8 cellular contexts compared by ENCODE assay signal in the genomic region with DNA sequence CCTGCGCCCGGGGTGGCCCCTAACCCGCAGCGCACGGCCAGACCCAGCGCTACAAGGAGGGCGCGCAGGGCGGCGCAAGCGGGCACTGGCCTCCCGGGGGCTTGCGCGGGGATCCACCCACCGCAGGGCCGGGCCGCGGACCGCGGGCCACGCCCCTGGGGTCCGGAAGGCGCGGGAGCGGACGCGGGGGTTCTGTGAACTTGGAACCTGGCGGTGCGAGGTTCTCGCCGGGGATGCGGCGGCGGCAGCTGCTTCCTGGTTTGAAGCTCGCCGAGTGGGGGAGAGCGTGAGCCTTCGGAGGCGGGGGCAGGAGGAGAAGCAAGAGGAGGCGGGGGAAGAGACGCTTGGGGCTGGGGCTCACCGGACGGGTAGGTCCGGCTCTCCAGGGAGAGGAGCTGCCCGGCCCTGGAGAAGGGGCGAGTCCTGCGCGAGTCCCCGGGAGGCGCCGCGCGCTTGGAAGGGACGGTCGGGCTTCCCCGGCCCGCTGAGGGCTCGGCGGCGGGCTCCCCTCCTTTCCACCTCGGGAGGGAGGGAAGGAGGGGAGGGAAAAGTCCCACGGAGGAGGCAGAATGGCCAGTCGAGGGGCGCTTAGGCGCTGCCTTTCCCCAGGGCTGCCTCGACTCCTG. TPM values are rescaled to one million over a fixed set of nuclear protein-coding genes. Genes with fewer than 3 reads are reported as not detected.
DNase-seq lines count a peak whose midpoint lies in the region; ATAC-seq, FAIRE-seq and TF ChIP-seq lines count a peak whose summit lies in the region.

A gene (plus strand): TSS at position 195 of the 626 bp plus-strand sequence. CDS start 523 bp downstream, outside the sequence.

- peaks cover 28% of the 10 kb centered on the region for H3K27me3 ChIP-seq in HAP-1 (ENCODE audit: low read depth)
- peaks cover 0 to 17% of the 10 kb centered on the region in 2 experiments; a peak in 2 of 5 replicates for H3K27me3 ChIP-seq in HepG2 (ENCODE audit: control insufficient read depth in 1 of 2, insufficient read depth in 2 of 2, low read length in 2 of 2)

- H3K4me2 ChIP-seq in HepG2 (ENCODE audit: low read depth, low read length), result peak within 1 kb of the TSS; percentile 71

- peaks cover 3% of the 10 kb centered on the region; the same call in 1 of the 2 replicates for H3K4me1 ChIP-seq in HAP-1
- H3K4me1 ChIP-seq in HepG2 (ENCODE audit: insufficient read depth, low read length), result no peaks in the 10 kb centered on the region

- no peaks in the 10 kb centered on the region for H4K20me1 ChIP-seq in HepG2 (ENCODE audit: insufficient read depth, low read length)

- CTCF ChIA-PET in HepG2 (lab: Yijun Ruan, JAX; ENCODE audit: low intra/inter-chr PET ratio, low total read pairs), result no interaction called here

- TF ChIP-seq CTCF in coronary artery (IDR thresholded peaks at IDR 0.05) (no peak), HepG2 (CRISPR knock-in tag; IDR thresholded peaks at IDR 0.05) (peak; percentile 51)

- intact Hi-C loops in HepG2 (cut with micrococcal nuclease; ENCODE audit: unreplicated experiment), result no loop called here

- H2AFZ ChIP-seq in HepG2 (ENCODE audit: low read length), result no peak within 1 kb of the TSS

- in situ Hi-C loops in HAP-1 (cut with MboI; ENCODE audit: low sequenced_read_pairs) (no loop called here), HepG2 (cut with HindIII; ENCODE audit: extremely low pct_ligation_motif_present, low pct_unique_long_range_greater_than_20kb) (no loop called here)

- no TSS peak for BruUV-seq in HepG2 (replicated peaks; lab: Mats Ljungman, UMichigan)

- POLR2A ChIA-PET in HepG2 (lab: Yijun Ruan, JAX), result no interaction called here

- ATAC-seq in HepG2, result peak; percentile 86

- H3K27ac ChIP-seq in coronary artery, result peak within 1 kb of the TSS; percentile 39 to 77
- H3K27ac ChIP-seq in HepG2 (ENCODE audit: extremely low read length, insufficient read depth, low read length), result no peak within 1 kb of the TSS

- no peak for FAIRE-seq in HepG2 (lab: Jason Lieb, UNC)

- H3K9me3 ChIP-seq in HAP-1, result no peaks in the 10 kb centered on the region
- H3K9me3 ChIP-seq in HepG2 (ENCODE audit: low read length), result no peaks in the 10 kb centered on the region

- 0 out of 2 replicates have a peak within 1 kb of the TSS, but pooled peaks have one; percentile 8 for H3K9ac ChIP-seq in HepG2 (ENCODE audit: insufficient read depth, low read depth, low read length)

- no peak for TF ChIP-seq POLR2A in HepG2 (IDR thresholded peaks at IDR 0.05; ENCODE audit: insufficient read depth in 1 of 2, low read depth in 2 of 2, low read length in 2 of 2)

- DNase-seq in DMS53 (lab: John Stamatoyannopoulos, UW) (peak; percentile 89), HAP-1 (ENCODE audit: low spot score in 2 of 2) (peak; percentile 8 to 69), NCI-H2029 (lab: John Stamatoyannopoulos, UW) (peak; percentile 96), coronary artery (ENCODE audit: low spot score) (no peak), HepG2 (ENCODE audit: low spot score) (peak; percentile 11), kidney glomerular epithelial cell (lab: John Stamatoyannopoulos, UW) (no peak)
- peak; percentile 68 to 72 for DNase-seq in activated CD4-positive, alpha-beta T cell treated with anti-CD3 and anti-CD28 coated beads for 24 hours (ENCODE audit: low read depth in 2 of 2)
- DNase-seq in stimulated activated CD4-positive, alpha-beta T cell treated with anti-CD3 and anti-CD28 coated beads, Interleukin-4, amount 100 ng/mL, for 1 hour, result peak; percentile 83

- H3K79me2 ChIP-seq in HepG2 (ENCODE audit: insufficient read depth, low read length), result no peaks in the 10 kb centered on the region

- H3K4me3 ChIP-seq in HAP-1 (peak within 1 kb of the TSS; percentile 31), coronary artery (peak within 1 kb of the TSS; percentile 78), HepG2 (replicated peaks in 1 of 3; ENCODE audit: insufficient read depth in 1 of 3, low read depth in 2 of 3, low read length in 3 of 3) (peak within 1 kb of the TSS; percentile 40 to 69 (median 50); a peak in 4 of 6 replicates)

- TF ChIP-seq RAD21 in HepG2 (CRISPR knock-in tag; IDR thresholded peaks at IDR 0.05), result no peak

- no peak for TF ChIP-seq EP300 in HepG2 (IDR thresholded peaks at IDR 0.05; ENCODE audit: low read depth in 2 of 2, low read length in 2 of 2)
- no peak for TF ChIP-seq EP300 in HepG2 (CRISPR knock-in tag; IDR thresholded peaks at IDR 0.05; ENCODE audit: borderline replicate concordance)

- WGBS in HepG2 (ENCODE audit: low lambda C conversion rate), result 5% methylated on average over 15 of the region's 66 CpGs

- H3K36me3 ChIP-seq in HAP-1 (replicated peaks) (no peaks in the 10 kb centered on the region), HepG2 (replicated peaks in 1 of 2; ENCODE audit: control insufficient read depth in 1 of 2, insufficient read depth in 2 of 2, low read length in 2 of 2) (no peaks in the 10 kb centered on the region)

TF ChIP-seq in HepG2, 621 proteins besides CTCF, POLR2A, EP300 and RAD21 (continues in another document):
- TF ChIP-seq, protein P1, sequence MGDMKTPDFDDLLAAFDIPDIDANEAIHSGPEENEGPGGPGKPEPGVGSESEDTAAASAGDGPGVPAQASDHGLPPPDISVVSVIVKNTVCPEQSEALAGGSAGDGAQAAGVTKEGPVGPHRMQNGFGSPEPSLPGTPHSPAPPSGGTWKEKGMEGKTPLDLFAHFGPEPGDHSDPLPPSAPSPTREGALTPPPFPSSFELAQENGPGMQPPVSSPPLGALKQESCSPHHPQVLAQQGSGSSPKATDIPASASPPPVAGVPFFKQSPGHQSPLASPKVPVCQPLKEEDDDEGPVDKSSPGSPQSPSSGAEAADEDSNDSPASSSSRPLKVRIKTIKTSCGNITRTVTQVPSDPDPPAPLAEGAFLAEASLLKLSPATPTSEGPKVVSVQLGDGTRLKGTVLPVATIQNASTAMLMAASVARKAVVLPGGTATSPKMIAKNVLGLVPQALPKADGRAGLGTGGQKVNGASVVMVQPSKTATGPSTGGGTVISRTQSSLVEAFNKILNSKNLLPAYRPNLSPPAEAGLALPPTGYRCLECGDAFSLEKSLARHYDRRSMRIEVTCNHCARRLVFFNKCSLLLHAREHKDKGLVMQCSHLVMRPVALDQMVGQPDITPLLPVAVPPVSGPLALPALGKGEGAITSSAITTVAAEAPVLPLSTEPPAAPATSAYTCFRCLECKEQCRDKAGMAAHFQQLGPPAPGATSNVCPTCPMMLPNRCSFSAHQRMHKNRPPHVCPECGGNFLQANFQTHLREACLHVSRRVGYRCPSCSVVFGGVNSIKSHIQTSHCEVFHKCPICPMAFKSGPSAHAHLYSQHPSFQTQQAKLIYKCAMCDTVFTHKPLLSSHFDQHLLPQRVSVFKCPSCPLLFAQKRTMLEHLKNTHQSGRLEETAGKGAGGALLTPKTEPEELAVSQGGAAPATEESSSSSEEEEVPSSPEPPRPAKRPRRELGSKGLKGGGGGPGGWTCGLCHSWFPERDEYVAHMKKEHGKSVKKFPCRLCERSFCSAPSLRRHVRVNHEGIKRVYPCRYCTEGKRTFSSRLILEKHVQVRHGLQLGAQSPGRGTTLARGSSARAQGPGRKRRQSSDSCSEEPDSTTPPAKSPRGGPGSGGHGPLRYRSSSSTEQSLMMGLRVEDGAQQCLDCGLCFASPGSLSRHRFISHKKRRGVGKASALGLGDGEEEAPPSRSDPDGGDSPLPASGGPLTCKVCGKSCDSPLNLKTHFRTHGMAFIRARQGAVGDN (CRISPR knock-in tag; IDR thresholded peaks at IDR 0.05), result peak; percentile 68
- no peak for TF ChIP-seq THAP11 (CRISPR knock-in tag; IDR thresholded peaks at IDR 0.05)
- TF ChIP-seq ISL2 (CRISPR knock-in tag; IDR thresholded peaks at IDR 0.05), result no peak
- no peak for TF ChIP-seq SOX13 (IDR thresholded peaks at IDR 0.05)
- TF ChIP-seq SOX13 (CRISPR knock-in tag; conservative IDR thresholded peaks at IDR 0.05 in 1 of 2, IDR thresholded peaks at IDR 0.05 in 1 of 2), result 0 out of 4 replicates have a peak, but pooled peaks of 1 of the 2 experiments have one; percentile 5
- peak; percentile 45; the same call in 1 of the 2 replicates for TF ChIP-seq SALL1 (CRISPR knock-in tag; IDR thresholded peaks at IDR 0.05)
- no peak for TF ChIP-seq LCORL (IDR thresholded peaks at IDR 0.05)
- TF ChIP-seq LCORL (CRISPR knock-in tag; IDR thresholded peaks at IDR 0.05), result no peak
- peak; percentile 23; the same call in 1 of the 2 replicates for TF ChIP-seq TBX2 (CRISPR knock-in tag; IDR thresholded peaks at IDR 0.05; ENCODE audit: borderline replicate concordance)
- TF ChIP-seq ATF7-NPFF (CRISPR knock-in tag; IDR thresholded peaks at IDR 0.05; ENCODE audit: low read depth), result peak; percentile 29; the same call in 1 of the 2 replicates
- TF ChIP-seq ZNF431 (CRISPR knock-in tag; IDR thresholded peaks at IDR 0.05; ENCODE audit: borderline replicate concordance, low read depth), result 0 out of 2 replicates have a peak, but pooled peaks have one; percentile 23
- peak; percentile 21; the same call in 1 of the 2 replicates for TF ChIP-seq KDM2A (CRISPR knock-in tag; IDR thresholded peaks at IDR 0.05; ENCODE audit: borderline replicate concordance, low read depth)
- TF ChIP-seq NFATC3 (CRISPR knock-in tag; IDR thresholded peaks at IDR 0.05), result no peak
- TF ChIP-seq ZNF777 (CRISPR knock-in tag; IDR thresholded peaks at IDR 0.05), result peak; percentile 89

RNA-seq across cellular contexts. Expression of the gene that starts here (rescaled TPM):
- 1.3 and 1.9 TPM in 2 replicates for total RNA-seq in HepG2 (2016; rRNA removed; fragmentation: Illumina TruSeq; extraction: Trizol)
- total RNA-seq in HepG2 (2016; cell fraction: cytosol; rRNA removed; fragmentation: Illumina TruSeq; extraction: Trizol; ENCODE audit: low read depth), result 0.40 and 0.44 TPM in 2 replicates
- total RNA-seq in HepG2 (2016; cell fraction: insoluble cytoplasmic fraction; rRNA removed; fragmentation: Illumina TruSeq; extraction: Trizol), result 1.0 and 1.8 TPM in 2 replicates
- 0.93 and 1.4 TPM in 2 replicates for total RNA-seq in HepG2 (2016; cell fraction: membrane; rRNA removed; fragmentation: Illumina TruSeq; extraction: Trizol)
- total RNA-seq in HepG2 (2016; cell fraction: nucleus; rRNA removed; fragmentation: Illumina TruSeq; extraction: Trizol), result 2.2 and 3.9 TPM in 2 replicates
- polyA plus RNA-seq in HepG2 (2011; rRNA removed), result 0.47 and 0.48 TPM in 2 replicates
- 0.31 and 0.72 TPM in 2 replicates for polyA plus RNA-seq in HepG2 (2011; cell fraction: cytosol; rRNA removed)
- 0.48 and 0.74 TPM in 2 replicates for polyA plus RNA-seq in HepG2 (2011; cell fraction: nucleus; rRNA removed)
- 0.24 and 1.3 TPM in 2 replicates for polyA plus RNA-seq in HepG2 (2012)
- polyA plus RNA-seq in HepG2 (2016; cell fraction: cytosol; fragmentation: Illumina TruSeq; extraction: Trizol; ENCODE audit: low read depth), result 0.06 and 0.10 TPM in 2 replicates
- polyA plus RNA-seq in HepG2 (2016; cell fraction: insoluble cytoplasmic fraction; fragmentation: Illumina TruSeq; extraction: Trizol; ENCODE audit: low read depth), result 0.99 and 1.9 TPM in 2 replicates
- polyA plus RNA-seq in HepG2 (2016; cell fraction: membrane; fragmentation: Illumina TruSeq; extraction: Trizol; ENCODE audit: low read depth), result 0.19 and 0.48 TPM in 2 replicates
- 0.91 and 1.4 TPM in 2 replicates for polyA plus RNA-seq in HepG2 (2016; cell fraction: nucleus; fragmentation: Illumina TruSeq; extraction: Trizol; ENCODE audit: insufficient read depth, low read depth)
- 1.9 and 3.2 TPM in 2 replicates for polyA minus RNA-seq in HepG2 (2011; rRNA and poly(A)+ RNA removed; ENCODE audit: low replicate concordance)
- polyA minus RNA-seq in HepG2 (2011; cell fraction: cytosol; rRNA and poly(A)+ RNA removed), result 1.7 TPM in 1 of 2 replicates, not detected in the other
- polyA minus RNA-seq in HepG2 (2011; cell fraction: nucleus; rRNA and poly(A)+ RNA removed), result 1.2 and 1.3 TPM in 2 replicates

Comparison
In these comparisons a context has a peak if more than half of its experiments do, and no peak if none do; other contexts are left out.
1. DNase-seq: peak in DMS53 (single experiment), HAP-1 (2 of 2), NCI-H2029 (single experiment), activated CD4-positive, alpha-beta T cell treated with anti-CD3 and anti-CD28 coated beads for 24 hours (2 of 2), HepG2 (single experiment) and stimulated activated CD4-positive, alpha-beta T cell treated with anti-CD3 and anti-CD28 coated beads, Interleukin-4, amount 100 ng/mL, for 1 hour (single experiment); none in coronary artery (single experiment) and kidney glomerular epithelial cell (single experiment).
2. Peak in every context shown above with its lines, with median percentiles within 50 percentile points of each other: H3K4me3 ChIP-seq.